Comparison of ENCODE assay signal across 1 cellular context in the genomic region with DNA sequence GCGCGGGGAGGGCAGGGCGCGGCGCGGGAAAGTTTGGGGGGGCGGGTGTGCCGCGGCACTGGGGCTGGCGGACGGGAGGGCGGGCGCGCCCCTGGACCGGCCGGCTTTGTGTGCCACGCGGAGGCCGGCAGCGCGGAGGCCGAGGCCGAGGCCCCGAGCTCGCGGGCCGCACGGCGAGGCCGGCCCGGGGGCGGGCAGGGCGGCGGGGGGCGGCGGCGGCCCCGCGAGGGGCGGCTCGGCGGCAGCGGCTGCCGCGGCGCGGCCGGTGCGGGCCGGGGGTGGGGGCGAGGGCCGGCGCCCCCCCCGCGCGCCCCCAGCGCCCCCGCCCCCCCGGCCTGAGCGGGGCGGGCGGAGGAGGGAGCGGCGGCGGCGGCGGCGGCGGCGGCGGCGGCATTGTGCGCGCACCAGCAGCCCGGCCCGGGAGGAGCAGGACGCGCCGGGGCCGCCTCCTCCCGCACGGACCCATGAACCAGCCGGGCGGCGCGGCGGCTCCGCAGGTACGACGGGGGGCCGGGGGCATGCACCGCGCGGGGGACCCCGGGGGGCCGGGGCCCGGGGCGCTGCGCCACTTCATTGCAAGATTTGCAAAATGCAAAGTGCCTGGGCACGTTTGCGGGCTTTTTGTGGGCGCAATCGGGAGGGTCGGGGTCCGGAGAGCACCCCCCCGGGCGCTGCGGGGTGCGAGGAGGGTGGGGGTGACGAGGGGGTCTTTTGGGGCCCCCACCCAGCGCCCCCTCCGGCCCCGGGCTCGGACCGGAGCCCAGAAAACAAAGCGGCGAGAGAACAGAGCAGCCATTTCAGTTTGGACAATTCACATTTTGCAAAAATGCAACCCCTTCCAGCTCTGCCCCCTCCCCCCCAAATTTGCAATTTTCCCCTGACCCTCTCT.
TF ChIP-seq lines count a peak whose summit lies in the region.

A gene with protein sequence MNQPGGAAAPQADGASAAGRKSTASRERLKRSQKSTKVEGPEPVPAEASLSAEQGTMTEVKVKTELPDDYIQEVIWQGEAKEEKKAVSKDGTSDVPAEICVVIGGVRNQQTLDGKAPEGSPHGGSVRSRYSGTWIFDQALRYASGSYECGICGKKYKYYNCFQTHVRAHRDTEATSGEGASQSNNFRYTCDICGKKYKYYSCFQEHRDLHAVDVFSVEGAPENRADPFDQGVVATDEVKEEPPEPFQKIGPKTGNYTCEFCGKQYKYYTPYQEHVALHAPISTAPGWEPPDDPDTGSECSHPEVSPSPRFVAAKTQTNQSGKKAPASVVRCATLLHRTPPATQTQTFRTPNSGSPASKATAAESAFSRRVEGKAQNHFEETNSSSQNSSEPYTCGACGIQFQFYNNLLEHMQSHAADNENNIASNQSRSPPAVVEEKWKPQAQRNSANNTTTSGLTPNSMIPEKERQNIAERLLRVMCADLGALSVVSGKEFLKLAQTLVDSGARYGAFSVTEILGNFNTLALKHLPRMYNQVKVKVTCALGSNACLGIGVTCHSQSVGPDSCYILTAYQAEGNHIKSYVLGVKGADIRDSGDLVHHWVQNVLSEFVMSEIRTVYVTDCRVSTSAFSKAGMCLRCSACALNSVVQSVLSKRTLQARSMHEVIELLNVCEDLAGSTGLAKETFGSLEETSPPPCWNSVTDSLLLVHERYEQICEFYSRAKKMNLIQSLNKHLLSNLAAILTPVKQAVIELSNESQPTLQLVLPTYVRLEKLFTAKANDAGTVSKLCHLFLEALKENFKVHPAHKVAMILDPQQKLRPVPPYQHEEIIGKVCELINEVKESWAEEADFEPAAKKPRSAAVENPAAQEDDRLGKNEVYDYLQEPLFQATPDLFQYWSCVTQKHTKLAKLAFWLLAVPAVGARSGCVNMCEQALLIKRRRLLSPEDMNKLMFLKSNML (plus strand): TSS at position 393 of the 889 bp plus-strand sequence. CDS start 72 bp downstream, at position 465.

TF ChIP-seq in IMR-90, 13 proteins besides CTCF, POLR2A, EP300 and RAD21:
- TF ChIP-seq BHLHE40 (IDR thresholded peaks at IDR 0.05; ENCODE audit: low read depth, low read length), result no peak
- TF ChIP-seq NFE2L2 (IDR thresholded peaks at IDR 0.05; ENCODE audit: low read depth, low read length), result no peak
- no peak for TF ChIP-seq MXI1 (IDR thresholded peaks at IDR 0.05; ENCODE audit: borderline replicate concordance, low read depth, low read length)
- no peak for TF ChIP-seq FOS (IDR thresholded peaks at IDR 0.05; ENCODE audit: low read depth, low read length)
- no peak for TF ChIP-seq RCOR1 (IDR thresholded peaks at IDR 0.05; ENCODE audit: insufficient replicate concordance, low read length)
- TF ChIP-seq MAZ (IDR thresholded peaks at IDR 0.05; ENCODE audit: borderline replicate concordance, low read depth, low read length), result no peak
- TF ChIP-seq, protein P1, sequence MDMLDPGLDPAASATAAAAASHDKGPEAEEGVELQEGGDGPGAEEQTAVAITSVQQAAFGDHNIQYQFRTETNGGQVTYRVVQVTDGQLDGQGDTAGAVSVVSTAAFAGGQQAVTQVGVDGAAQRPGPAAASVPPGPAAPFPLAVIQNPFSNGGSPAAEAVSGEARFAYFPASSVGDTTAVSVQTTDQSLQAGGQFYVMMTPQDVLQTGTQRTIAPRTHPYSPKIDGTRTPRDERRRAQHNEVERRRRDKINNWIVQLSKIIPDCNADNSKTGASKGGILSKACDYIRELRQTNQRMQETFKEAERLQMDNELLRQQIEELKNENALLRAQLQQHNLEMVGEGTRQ (IDR thresholded peaks at IDR 0.05; ENCODE audit: low read depth, low read length), result no peak
- TF ChIP-seq, protein P2, sequence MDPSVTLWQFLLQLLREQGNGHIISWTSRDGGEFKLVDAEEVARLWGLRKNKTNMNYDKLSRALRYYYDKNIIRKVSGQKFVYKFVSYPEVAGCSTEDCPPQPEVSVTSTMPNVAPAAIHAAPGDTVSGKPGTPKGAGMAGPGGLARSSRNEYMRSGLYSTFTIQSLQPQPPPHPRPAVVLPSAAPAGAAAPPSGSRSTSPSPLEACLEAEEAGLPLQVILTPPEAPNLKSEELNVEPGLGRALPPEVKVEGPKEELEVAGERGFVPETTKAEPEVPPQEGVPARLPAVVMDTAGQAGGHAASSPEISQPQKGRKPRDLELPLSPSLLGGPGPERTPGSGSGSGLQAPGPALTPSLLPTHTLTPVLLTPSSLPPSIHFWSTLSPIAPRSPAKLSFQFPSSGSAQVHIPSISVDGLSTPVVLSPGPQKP (IDR thresholded peaks at IDR 0.05; ENCODE audit: borderline replicate concordance, low read depth, low read length), result no peak
- no peak for TF ChIP-seq SMC3 (IDR thresholded peaks at IDR 0.05; ENCODE audit: low read depth, low read length)
- TF ChIP-seq MAFK (IDR thresholded peaks at IDR 0.05; ENCODE audit: low read depth, low read length), result no peak
- no peak for TF ChIP-seq CHD1 (IDR thresholded peaks at IDR 0.05; ENCODE audit: low read depth, low read length)
- TF ChIP-seq RFX5 (IDR thresholded peaks at IDR 0.05; ENCODE audit: low read depth, low read length), result no peak
- no peak for TF ChIP-seq CEBPB (IDR thresholded peaks at IDR 0.05; ENCODE audit: low read depth, low read length)
